Comparison of ENCODE assay signal across 1 cellular context in genomic region chr13:62387642-62388041, GRCh38.
TF ChIP-seq lines count a peak whose summit lies in the region.

No MANE protein-coding gene starts in this region.

TF ChIP-seq in GM12878, 131 proteins besides CTCF, POLR2A, EP300 and RAD21 (continued from another document):
- TF ChIP-seq USF1 (IDR thresholded peaks at IDR 0.05; ENCODE audit: borderline replicate concordance, extremely low read length, insufficient read depth, low read depth, low read length): no peak
- no peak for TF ChIP-seq PBX3 (IDR thresholded peaks at IDR 0.05; ENCODE audit: insufficient replicate concordance, low read depth, low read length)
- TF ChIP-seq RCOR1 (conservative IDR thresholded peaks at IDR 0.05; ENCODE audit: low read depth, low read length): no peak
- no peak for TF ChIP-seq RBBP5 (conservative IDR thresholded peaks at IDR 0.05)
- TF ChIP-seq BACH1 (IDR thresholded peaks at IDR 0.05; ENCODE audit: borderline replicate concordance): no peak
- no peak for TF ChIP-seq CBX5 (IDR thresholded peaks at IDR 0.05; ENCODE audit: low read depth)
